ENCODE assay signal across 3 cellular contexts in the genomic region with DNA sequence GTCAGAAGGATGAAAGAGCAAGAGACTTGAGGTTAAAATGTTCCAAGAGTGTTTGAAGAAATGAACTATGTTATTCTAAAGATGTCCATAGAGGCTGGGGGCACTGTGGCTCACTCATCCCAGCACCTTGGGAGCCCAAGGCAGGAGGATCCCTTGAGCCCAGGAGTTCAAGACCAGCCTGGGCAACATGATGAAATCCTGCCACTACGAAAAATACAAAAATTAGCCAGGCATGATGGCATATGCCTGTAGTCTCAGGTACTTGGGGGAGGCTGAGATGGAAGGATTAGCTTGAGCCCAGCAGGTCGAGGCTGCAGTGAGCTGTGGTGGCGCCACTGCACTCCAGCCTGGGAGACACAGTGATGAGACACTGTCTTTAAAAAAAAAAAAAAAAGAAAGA.
TF ChIP-seq lines count a peak whose summit lies in the region.

No MANE protein-coding gene starts in this region.

TF ChIP-seq in SK-N-SH, 30 proteins besides CTCF, POLR2A, EP300 and RAD21 (continued from another document):
- TF ChIP-seq FOXM1 (IDR thresholded peaks at IDR 0.05; ENCODE audit: low read depth), result no peak

TF ChIP-seq in SK-N-SH treated with all-trans-retinoic acid at 6 μM for 48 hours, 23 proteins besides CTCF, POLR2A, EP300 and RAD21:
- TF ChIP-seq, protein P1, sequence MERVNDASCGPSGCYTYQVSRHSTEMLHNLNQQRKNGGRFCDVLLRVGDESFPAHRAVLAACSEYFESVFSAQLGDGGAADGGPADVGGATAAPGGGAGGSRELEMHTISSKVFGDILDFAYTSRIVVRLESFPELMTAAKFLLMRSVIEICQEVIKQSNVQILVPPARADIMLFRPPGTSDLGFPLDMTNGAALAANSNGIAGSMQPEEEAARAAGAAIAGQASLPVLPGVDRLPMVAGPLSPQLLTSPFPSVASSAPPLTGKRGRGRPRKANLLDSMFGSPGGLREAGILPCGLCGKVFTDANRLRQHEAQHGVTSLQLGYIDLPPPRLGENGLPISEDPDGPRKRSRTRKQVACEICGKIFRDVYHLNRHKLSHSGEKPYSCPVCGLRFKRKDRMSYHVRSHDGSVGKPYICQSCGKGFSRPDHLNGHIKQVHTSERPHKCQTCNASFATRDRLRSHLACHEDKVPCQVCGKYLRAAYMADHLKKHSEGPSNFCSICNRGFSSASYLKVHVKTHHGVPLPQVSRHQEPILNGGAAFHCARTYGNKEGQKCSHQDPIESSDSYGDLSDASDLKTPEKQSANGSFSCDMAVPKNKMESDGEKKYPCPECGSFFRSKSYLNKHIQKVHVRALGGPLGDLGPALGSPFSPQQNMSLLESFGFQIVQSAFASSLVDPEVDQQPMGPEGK (CRISPR knock-in tag; IDR thresholded peaks at IDR 0.05; ENCODE audit: borderline replicate concordance), result no peak
- no peak for TF ChIP-seq TCF4 (CRISPR knock-in tag; IDR thresholded peaks at IDR 0.05; ENCODE audit: borderline replicate concordance)
- TF ChIP-seq ZNF8 (CRISPR knock-in tag; IDR thresholded peaks at IDR 0.05), result no peak
- TF ChIP-seq CSDC2 (CRISPR knock-in tag; IDR thresholded peaks at IDR 0.05), result no peak
- TF ChIP-seq ARNTL (CRISPR knock-in tag; IDR thresholded peaks at IDR 0.05; ENCODE audit: borderline replicate concordance, low read depth), result no peak
- no peak for TF ChIP-seq CREB5 (CRISPR knock-in tag; IDR thresholded peaks at IDR 0.05; ENCODE audit: low read depth)
- TF ChIP-seq ISL1 (CRISPR knock-in tag; IDR thresholded peaks at IDR 0.05), result no peak
- TF ChIP-seq ZFP3 (CRISPR knock-in tag; IDR thresholded peaks at IDR 0.05), result no peak
- no peak for TF ChIP-seq OSR1 (CRISPR knock-in tag; IDR thresholded peaks at IDR 0.05)
- no peak for TF ChIP-seq ESRRG (CRISPR knock-in tag; IDR thresholded peaks at IDR 0.05)
- TF ChIP-seq, protein P2, sequence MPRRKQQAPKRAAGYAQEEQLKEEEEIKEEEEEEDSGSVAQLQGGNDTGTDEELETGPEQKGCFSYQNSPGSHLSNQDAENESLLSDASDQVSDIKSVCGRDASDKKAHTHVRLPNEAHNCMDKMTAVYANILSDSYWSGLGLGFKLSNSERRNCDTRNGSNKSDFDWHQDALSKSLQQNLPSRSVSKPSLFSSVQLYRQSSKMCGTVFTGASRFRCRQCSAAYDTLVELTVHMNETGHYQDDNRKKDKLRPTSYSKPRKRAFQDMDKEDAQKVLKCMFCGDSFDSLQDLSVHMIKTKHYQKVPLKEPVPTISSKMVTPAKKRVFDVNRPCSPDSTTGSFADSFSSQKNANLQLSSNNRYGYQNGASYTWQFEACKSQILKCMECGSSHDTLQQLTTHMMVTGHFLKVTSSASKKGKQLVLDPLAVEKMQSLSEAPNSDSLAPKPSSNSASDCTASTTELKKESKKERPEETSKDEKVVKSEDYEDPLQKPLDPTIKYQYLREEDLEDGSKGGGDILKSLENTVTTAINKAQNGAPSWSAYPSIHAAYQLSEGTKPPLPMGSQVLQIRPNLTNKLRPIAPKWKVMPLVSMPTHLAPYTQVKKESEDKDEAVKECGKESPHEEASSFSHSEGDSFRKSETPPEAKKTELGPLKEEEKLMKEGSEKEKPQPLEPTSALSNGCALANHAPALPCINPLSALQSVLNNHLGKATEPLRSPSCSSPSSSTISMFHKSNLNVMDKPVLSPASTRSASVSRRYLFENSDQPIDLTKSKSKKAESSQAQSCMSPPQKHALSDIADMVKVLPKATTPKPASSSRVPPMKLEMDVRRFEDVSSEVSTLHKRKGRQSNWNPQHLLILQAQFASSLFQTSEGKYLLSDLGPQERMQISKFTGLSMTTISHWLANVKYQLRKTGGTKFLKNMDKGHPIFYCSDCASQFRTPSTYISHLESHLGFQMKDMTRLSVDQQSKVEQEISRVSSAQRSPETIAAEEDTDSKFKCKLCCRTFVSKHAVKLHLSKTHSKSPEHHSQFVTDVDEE (CRISPR knock-in tag; IDR thresholded peaks at IDR 0.05), result no peak
- no peak for TF ChIP-seq BACH2 (CRISPR knock-in tag; IDR thresholded peaks at IDR 0.05; ENCODE audit: borderline replicate concordance)
- TF ChIP-seq PPARA (CRISPR knock-in tag; IDR thresholded peaks at IDR 0.05; ENCODE audit: borderline replicate concordance), result no peak
- TF ChIP-seq GLIS3 (CRISPR knock-in tag; IDR thresholded peaks at IDR 0.05), result no peak
- no peak for TF ChIP-seq RARB (CRISPR knock-in tag; IDR thresholded peaks at IDR 0.05)
- TF ChIP-seq ZNF565 (CRISPR knock-in tag; conservative IDR thresholded peaks at IDR 0.05; ENCODE audit: low read depth), result no peak
TF ChIP-seq in SK-N-SH treated with all-trans-retinoic acid at 6 μM for 48 hours: peak in this region for 0.

TF ChIP-seq in HCT116, 20 proteins besides CTCF, POLR2A, EP300 and RAD21 (continued from another document):
- TF ChIP-seq ZBTB33 (IDR thresholded peaks at IDR 0.05; ENCODE audit: extremely low read depth, insufficient replicate concordance, low read length) (no peak), FOSL1 (IDR thresholded peaks at IDR 0.05; ENCODE audit: low read depth) (no peak)
